In genomic region chr9:123400926-123401503, GRCh38 we compare ENCODE assay signal across 28 cellular contexts. TPM values are rescaled to one million over a fixed set of nuclear protein-coding genes. Genes with fewer than 3 reads are reported as not detected.
DNase-seq lines count a peak whose midpoint lies in the region; ATAC-seq, FAIRE-seq and TF ChIP-seq lines count a peak whose summit lies in the region.
"Had no signal": no experiment of that assay in that cellular context is flagged by ENCODE, and none has a peak within 500 bp of the region (broad histone marks: within the 10 kb centered on the region; RNA-seq: fewer than 3 reads in every experiment).

No MANE protein-coding gene starts in this region.

- no peak overlapping the region for H2AFZ ChIP-seq in GM12878 (ENCODE audit: control insufficient read depth, low read depth, low read length)
- H2AFZ ChIP-seq: hepatocyte had no signal

- H3K27ac Mint-ChIP-seq in nephron progenitor cell: no peak overlapping the region
- H3K27ac Mint-ChIP-seq: activated CD8-positive, alpha-beta T cell treated with anti-CD3 and anti-CD28 coated beads for 36 hours; activated naive CD8-positive, alpha-beta T cell; T-cell; type B pancreatic cell had no signal

- no peak overlapping the region for H3K4me3 ChIP-seq in GM12878
- H3K4me3 ChIP-seq in thoracic aorta: peak overlapping the region; percentile 44
- H3K4me3 ChIP-seq in Peyer's patch: no peak overlapping the region
- H3K4me3 ChIP-seq: hepatocyte, SJCRH30, stomach had no signal

- H3K9me3 Mint-ChIP-seq in nephron progenitor cell: no peaks in the 10 kb centered on the region
- H3K9me3 Mint-ChIP-seq: activated CD8-positive, alpha-beta T cell treated with anti-CD3 and anti-CD28 coated beads for 36 hours; naive thymus-derived CD8-positive, alpha-beta T cell; T-cell; type B pancreatic cell had no signal

- in situ Hi-C loops in GM12878 (cut with MboI): no loop called here

- intact Hi-C loops in GM12878 (cut with micrococcal nuclease; ENCODE audit: unreplicated experiment) (loop anchor here (10.0 kb wide), 1 partner anchor 564 kb away; no protein-coding TSS in a partner anchor), left ventricle myocardium superior (cut with micrococcal nuclease) (no loop called here)

- TSS peak; percentile 17 for BruUV-seq in GM12878 (replicated peaks; lab: Mats Ljungman, UMichigan)

- peaks cover 36% of the 10 kb centered on the region for H3K4me1 Mint-ChIP-seq in nephron progenitor cell

- no peaks in the 10 kb centered on the region for H3K79me2 ChIP-seq in GM12878 (ENCODE audit: control insufficient read depth, insufficient read depth, low read length)
- H3K79me2 ChIP-seq: hepatocyte had no signal

- POLR2A ChIA-PET in GM12878 (lab: Charles Lee): interaction anchor here (0.6 kb wide), 1 partner anchor 1483 kb away, joined by 3 read pairs; no protein-coding TSS in a partner anchor

- CTCF ChIA-PET in GM12878 (lab: Yijun Ruan, JAX): interaction anchor here (0.6 to 1.6 kb wide), 2 partner anchors 13 to 637 kb away, joined by 3 read pairs; no protein-coding TSS in a partner anchor

- TF ChIP-seq POLR2A in GM12878 (IDR thresholded peaks at IDR 0.05; ENCODE audit: low read depth, low read length) (no peak), Peyer's patch (IDR thresholded peaks at IDR 0.05) (no peak)

- no peak overlapping the region for H3K4me3 Mint-ChIP-seq in nephron progenitor cell
- H3K4me3 Mint-ChIP-seq: activated CD8-positive, alpha-beta T cell treated with anti-CD3 and anti-CD28 coated beads for 36 hours; activated naive CD8-positive, alpha-beta T cell; naive thymus-derived CD8-positive, alpha-beta T cell; T-cell; type B pancreatic cell had no signal

- 84% methylated on average over 11 of the region's 13 CpGs for WGBS in GM12878 (ENCODE audit: insufficient coverage, insufficient replicate concordance, low lambda C conversion rate, missing lambda C conversion rate)

- no peaks in the 10 kb centered on the region for H3K27me3 ChIP-seq in GM12878 (replicated peaks in 1 of 2; ENCODE audit: control insufficient read depth in 2 of 2, insufficient read depth in 2 of 2, low read length in 1 of 2)
- no peaks in the 10 kb centered on the region for H3K27me3 ChIP-seq in thoracic aorta (replicated peaks; ENCODE audit: insufficient read depth)
- H3K27me3 ChIP-seq in Peyer's patch: no peaks in the 10 kb centered on the region
- H3K27me3 ChIP-seq: hepatocyte, SJCRH30, stomach had no signal

- H3K4me1 ChIP-seq in GM12878 (ENCODE audit: control insufficient read depth, insufficient read depth, low read length): no peaks in the 10 kb centered on the region
- peaks cover 0 to 13% of the 10 kb centered on the region in 2 donors for H3K4me1 ChIP-seq in thoracic aorta (ENCODE audit: control insufficient read depth in 1 of 2, low read depth in 2 of 2)
- no peaks in the 10 kb centered on the region for H3K4me1 ChIP-seq in Peyer's patch
- H3K4me1 ChIP-seq: stomach had no signal

- FAIRE-seq in GM12878 (lab: Jason Lieb, UNC): no peak
- FAIRE-seq: H1, TTC549 had no signal

- no peaks in the 10 kb centered on the region for H3K36me3 Mint-ChIP-seq in nephron progenitor cell (ENCODE audit: low read depth)
- H3K36me3 Mint-ChIP-seq: type B pancreatic cell had no signal

- H3K27me3 Mint-ChIP-seq in nephron progenitor cell (ENCODE audit: low read depth, poor library complexity): no peaks in the 10 kb centered on the region
- H3K27me3 Mint-ChIP-seq: activated CD8-positive, alpha-beta T cell treated with anti-CD3 and anti-CD28 coated beads for 36 hours; activated naive CD8-positive, alpha-beta T cell; naive thymus-derived CD8-positive, alpha-beta T cell; T-cell; type B pancreatic cell had no signal

- ATAC-seq in GM12878 (no peak), left ventricle myocardium superior (peak; percentile 80), thoracic aorta (ENCODE audit: insufficient number of reproducible peaks, low FRiP score, low read depth) (peak; percentile 25)
- ATAC-seq: naive thymus-derived CD8-positive, alpha-beta T cell; PC-3; T-cell had no signal

- TF ChIP-seq EP300 in GM12878 (IDR thresholded peaks at IDR 0.05; ENCODE audit: borderline replicate concordance in 1 of 2, control insufficient read depth in 1 of 2, low read depth in 2 of 2, low read length in 2 of 2): no peak

- TF ChIP-seq RAD21 in GM12878 (IDR thresholded peaks at IDR 0.05; ENCODE audit: insufficient read depth, low read depth, low read length): no peak

- H3K9ac ChIP-seq in GM12878 (ENCODE audit: control insufficient read depth, insufficient read depth, low read length): no peak overlapping the region

- peak; percentile 59 for DNase-seq in NCI-H1694 treated with DMSO at 0.1 percent for 48 hours (lab: John Stamatoyannopoulos, UW)
- DNase-seq in GM12878 (ENCODE audit: low read depth, low spot score): no peak
- no peak for DNase-seq in left ventricle myocardium superior
- DNase-seq in thoracic aorta (ENCODE audit: low spot score): no peak
- DNase-seq in DMS153 (lab: John Stamatoyannopoulos, UW): no peak
- no peak for DNase-seq in OCI-M2 (lab: John Stamatoyannopoulos, UW; ENCODE audit: unreplicated experiment)
- no peak for DNase-seq in Peyer's patch
- DNase-seq in nephron progenitor cell: no peak
- DNase-seq: activated CD4-positive, alpha-beta T cell treated with anti-CD3 and anti-CD28 coated beads for 1 hour; activated CD8-positive, alpha-beta T cell treated with anti-CD3 and anti-CD28 coated beads for 36 hours; cerebellar nuclear complex; foreskin melanocyte; GDM1; naive thymus-derived CD8-positive, alpha-beta T cell; NCI-H187 treated with DMSO at 0.1 percent for 48 hours; PC-3; SJCRH30; stimulated activated CD4-positive, alpha-beta T cell treated with anti-CD3 and anti-CD28 coated beads, Interleukin-15, amount 100 ng/mL, for 24 hours; stimulated activated CD8-positive, alpha-beta memory T cell treated with anti-CD3 and anti-CD28 coated beads, Interleukin-4, amount 100 ng/mL, for 48 hours; stomach; T-cell had no signal

- no peaks in the 10 kb centered on the region for H3K9me3 ChIP-seq in GM12878 (replicated peaks; ENCODE audit: control insufficient read depth, insufficient read depth, low read length)
- H3K9me3 ChIP-seq in thoracic aorta: no peaks in the 10 kb centered on the region
- no peaks in the 10 kb centered on the region for H3K9me3 ChIP-seq in Peyer's patch
- H3K9me3 ChIP-seq: SJCRH30, stomach had no signal

- H3K27ac ChIP-seq in GM12878 (ENCODE audit: control insufficient read depth, insufficient read depth) (no peak overlapping the region), thoracic aorta (peak overlapping the region; percentile 13 to 19), Peyer's patch (no peak overlapping the region)
- H3K27ac ChIP-seq: hepatocyte, SJCRH30 had no signal

- H3K36me3 ChIP-seq in GM12878 (ENCODE audit: control insufficient read depth in 2 of 2, insufficient read depth in 2 of 2, low read length in 1 of 2) (peaks cover 0 to 6% of the 10 kb centered on the region in 2 experiments; a peak in 2 of 4 replicates), thoracic aorta (no peaks in the 10 kb centered on the region), Peyer's patch (no peaks in the 10 kb centered on the region)
- H3K36me3 ChIP-seq: SJCRH30 had no signal

- peaks cover 2% of the 10 kb centered on the region; the same call in 1 of the 2 replicates for H4K20me1 ChIP-seq in GM12878 (ENCODE audit: control insufficient read depth, insufficient read depth)

- no peak for TF ChIP-seq CTCF in GM12878 (IDR thresholded peaks at IDR 0.05 in 2 of 3, conservative IDR thresholded peaks at IDR 0.05 in 1 of 3; ENCODE audit: control insufficient read depth in 2 of 3, extremely low read depth in 1 of 3, insufficient read depth in 1 of 3, low read depth in 3 of 3, low read length in 3 of 3)
- TF ChIP-seq CTCF in thoracic aorta (IDR thresholded peaks at IDR 0.05): no peak
- no peak for TF ChIP-seq CTCF in Peyer's patch (IDR thresholded peaks at IDR 0.05)
- TF ChIP-seq CTCF in nephron progenitor cell (IDR thresholded peaks at IDR 0.05): no peak

- SMC1A ChIA-PET in GM12878 (lab: Charles Lee; ENCODE audit: uncharacterized antibody, unreplicated experiment): interaction anchor here (1.4 to 1.5 kb wide), 2 partner anchors 639 to 640 kb away, joined by 3 read pairs; no protein-coding TSS in a partner anchor

- H3K4me2 ChIP-seq in GM12878 (ENCODE audit: control insufficient read depth, insufficient read depth): no peak overlapping the region
- H3K4me2 ChIP-seq: hepatocyte had no signal

- RAD21 ChIA-PET in GM12878 (lab: Charles Lee; ENCODE audit: unreplicated experiment): no interaction called here

RNA-seq across cellular contexts. Expression of gene CRB2, which starts 45.0 kb away (rescaled TPM):
- total RNA-seq in GM12878 (2013; cell fraction: nucleolus; rRNA removed): 0.51 and 1.2 TPM in 2 replicates
- total RNA-seq in GM12878 (2014; rRNA removed) (0.23 and 0.33 TPM in 2 replicates), GM12878 (2014; rRNA removed; fragmentation: Illumina TruSeq; extraction: Trizol) (0.27 and 0.28 TPM in 2 replicates), GM12878 (2021) (0.69 and 0.80 TPM in 2 replicates), left ventricle myocardium superior (0.79 TPM), thoracic aorta (not detected), Peyer's patch (under 1 TPM in 3 of 4 donors, not detected in 1; 0.27 to 0.85 (median 0.83) TPM)
- polyA plus RNA-seq in GM12878 (2011; ENCODE audit: low read depth): 0.16 TPM
- polyA plus RNA-seq in GM12878 (2011; rRNA removed) (0.01 TPM in 2 replicates), GM12878 (2014; fragmentation: Illumina TruSeq; extraction: Trizol) (0.08 and 0.10 TPM in 2 replicates), GM12878 (2014; fragmentation: Nextera tagmentation; extraction: Ambion mirVana) (not detected), GM12878 (2014; rRNA removed) (0.38 and 0.47 TPM in 2 replicates), GM12878 (2016; fragmentation: Nextera tagmentation; extraction: Ambion mirVana) (under 1 TPM in 1 of 2 experiments, not detected in 1; 0.15 TPM)
- polyA plus RNA-seq in GM12878 (2011; cell fraction: cytosol; rRNA removed): 0.04 and 0.08 TPM in 2 replicates
- polyA plus RNA-seq in GM12878 (2011; cell fraction: nucleus; rRNA removed): 0.25 and 0.26 TPM in 2 replicates
- polyA plus RNA-seq in GM12878 (2012): 0.48 and 0.51 TPM in 2 replicates
- 0.07 and 0.10 TPM in 2 replicates for polyA minus RNA-seq in GM12878 (2011; rRNA and poly(A)+ RNA removed)
- not detected in 2 replicates for polyA minus RNA-seq in GM12878 (2011; cell fraction: cytosol; rRNA and poly(A)+ RNA removed)
- polyA minus RNA-seq in GM12878 (2011; cell fraction: nucleus; rRNA and poly(A)+ RNA removed): 0.10 and 0.12 TPM in 2 replicates
- total RNA-seq: HT1080, osteocyte, PC-3 had no signal

Comparison
In these comparisons a context has a peak if more than half of its experiments do, and no peak if none do; other contexts are left out.
1. H3K27ac ChIP-seq: peak in thoracic aorta (2 of 2); none in GM12878 (single experiment) and Peyer's patch (0 of 4).